ENCODE assay signal across 1 cellular context in genomic region chr4:88456757-88457306, GRCh38.
TF ChIP-seq lines count a peak whose summit lies in the region.

HERC5 (plus strand) TSS chr4:88457119; CDS start chr4:88457270, 151 bp downstream.

TF ChIP-seq in WTC11, 78 proteins besides CTCF, POLR2A, EP300 and RAD21 (continued from another document):
- TF ChIP-seq PRDM15 (CRISPR knock-in tag; IDR thresholded peaks at IDR 0.05) (no peak), E2F1 (CRISPR knock-in tag; IDR thresholded peaks at IDR 0.05) (peak; percentile 81; the same call in 1 of the 2 replicates), ZNF121 (CRISPR knock-in tag; IDR thresholded peaks at IDR 0.05) (0 out of 2 replicates have a peak, but pooled peaks have one; percentile 5), CBFB (CRISPR knock-in tag; IDR thresholded peaks at IDR 0.05; ENCODE audit: low read depth) (peak; percentile 9; the same call in 1 of the 2 replicates), USF1 (CRISPR knock-in tag; IDR thresholded peaks at IDR 0.05) (peak; percentile 86)
